ENCODE assay signal across 17 cellular contexts in the genomic region with DNA sequence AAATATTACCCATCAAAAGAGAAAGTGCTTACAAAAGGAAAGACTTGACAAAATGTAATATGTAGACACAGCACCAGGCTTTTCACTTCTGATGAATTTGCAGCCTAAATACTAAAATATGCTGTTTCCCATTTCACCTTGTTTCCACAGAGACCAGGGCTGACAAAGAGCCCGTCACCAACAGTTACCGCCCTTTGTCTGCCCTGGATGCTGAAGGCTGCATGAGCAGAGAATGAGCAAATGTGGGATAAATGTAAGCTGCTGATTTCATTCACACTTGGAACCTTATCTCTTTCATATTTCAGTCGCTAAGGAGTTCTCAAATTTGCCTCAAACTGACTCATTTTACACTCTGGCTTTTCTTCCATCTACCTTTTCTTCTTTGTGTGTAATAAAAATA.
A peak's percentile ranks its signal among the peaks of the same experiment; 100 is the strongest.
DNase-seq lines count a peak whose midpoint lies in the region; ATAC-seq and TF ChIP-seq lines count a peak whose summit lies in the region.
"Had no signal": no experiment of that assay in that cellular context is flagged by ENCODE, and none has a peak within 500 bp of the region (broad histone marks: within the 10 kb centered on the region; RNA-seq: fewer than 3 reads in every experiment).

No MANE protein-coding gene starts in this region.

- in situ Hi-C loops in ACHN (cut with HindIII; ENCODE audit: low pct_ligation_motif_present, low pct_unique_long_range_greater_than_20kb, low sequenced_read_pairs): no loop called here

- H3K9ac ChIP-seq in endodermal cell (ENCODE audit: extremely low read depth, low read length, poor library complexity, severe bottlenecking): no peak overlapping the region
- H3K9ac ChIP-seq: GM23248 had no signal

- DNase-seq in left ventricle myocardium superior (no peak), heart right ventricle (no peak), NCI-H69 (lab: John Stamatoyannopoulos, UW) (peak; percentile 43), endodermal cell (no peak), omental fat pad (ENCODE audit: low spot score) (no peak), NCI-H1092 treated with DMSO at 0.1 percent for 48 hours (lab: John Stamatoyannopoulos, UW) (no peak), ACHN (no peak)
- no peak for DNase-seq in activated naive CD4-positive, alpha-beta T cell treated with anti-CD3 and anti-CD28 coated beads, Interleukin-2, amount 50 U/mL, for 72 hours (ENCODE audit: low spot score in 2 of 2)
- DNase-seq: COR-L47, GM23248, NCI-H1694 treated with DMSO at 0.1 percent for 48 hours, NCI-H2171 treated with DMSO at 0.1 percent for 48 hours, NCI-H510A treated with DMSO at 0.1 percent for 48 hours, PC-9 had no signal

- H3K27ac Mint-ChIP-seq in endodermal cell: no peak overlapping the region
- H3K27ac Mint-ChIP-seq in activated naive CD4-positive, alpha-beta T cell treated with anti-CD3 and anti-CD28 coated beads, Interleukin-2, amount 50 U/mL, for 72 hours: no peak overlapping the region

- H3K36me3 Mint-ChIP-seq in endodermal cell (ENCODE audit: low read depth): no peaks in the 10 kb centered on the region
- no peaks in the 10 kb centered on the region for H3K36me3 Mint-ChIP-seq in activated naive CD4-positive, alpha-beta T cell treated with anti-CD3 and anti-CD28 coated beads, Interleukin-2, amount 50 U/mL, for 72 hours

- 56 to 69% methylated on average over 3 of the region's 3 CpGs for WGBS in heart right ventricle, 2 donors
- 67% methylated on average over 3 of the region's 3 CpGs; no CpG with 5 or more reads in 1 of the 2 experiments for WGBS in endodermal cell (ENCODE audit: insufficient coverage in 1 of 2, insufficient read length in 1 of 2), 2 experiments

- no peak overlapping the region for H3K4me3 Mint-ChIP-seq in endodermal cell

- H3K4me1 ChIP-seq in heart right ventricle: peaks cover 0 to 6% (median 0%) of the 10 kb centered on the region in 9 donors
- no peaks in the 10 kb centered on the region for H3K4me1 ChIP-seq in endodermal cell (ENCODE audit: control insufficient read depth, insufficient read depth, low read length)

- no peaks in the 10 kb centered on the region for H3K9me3 Mint-ChIP-seq in endodermal cell
- no peaks in the 10 kb centered on the region for H3K9me3 Mint-ChIP-seq in activated naive CD4-positive, alpha-beta T cell treated with anti-CD3 and anti-CD28 coated beads, Interleukin-2, amount 50 U/mL, for 72 hours

- no peaks in the 10 kb centered on the region for H3K27me3 Mint-ChIP-seq in endodermal cell (ENCODE audit: insufficient read depth)

- H3K36me3 ChIP-seq in heart right ventricle (no peaks in the 10 kb centered on the region), endodermal cell (ENCODE audit: control insufficient read depth, insufficient read depth, low read length) (no peaks in the 10 kb centered on the region)

- intact Hi-C loops in left ventricle myocardium superior (cut with micrococcal nuclease): no loop called here
- intact Hi-C loops in heart right ventricle (cut with DNase I): no loop called here

- H3K27ac ChIP-seq in heart right ventricle (no peak overlapping the region), endodermal cell (ENCODE audit: low read depth, low read length) (peak overlapping the region; percentile 62)
- H3K27ac ChIP-seq: C4-2B, GM23248, HL-60, PC-9 had no signal

- H3K9me3 ChIP-seq in heart right ventricle (no peaks in the 10 kb centered on the region), endodermal cell (ENCODE audit: control insufficient read depth, low read length) (no peaks in the 10 kb centered on the region)

- H3K27me3 ChIP-seq in heart right ventricle (no peaks in the 10 kb centered on the region), endodermal cell (ENCODE audit: control insufficient read depth, insufficient read depth, low read length, poor library complexity, severe bottlenecking) (no peaks in the 10 kb centered on the region)

- ATAC-seq in left ventricle myocardium superior: peak; percentile 20
- no peak for ATAC-seq in heart right ventricle
- ATAC-seq in omental fat pad (ENCODE audit: low FRiP score): peak; percentile 63
- no peak for ATAC-seq in activated naive CD4-positive, alpha-beta T cell treated with anti-CD3 and anti-CD28 coated beads, Interleukin-2, amount 50 U/mL, for 72 hours
- ATAC-seq: SK-N-SH treated with all-trans-retinoic acid at 6 μM for 48 hours had no signal

- TF ChIP-seq CTCF in heart right ventricle (IDR thresholded peaks at IDR 0.05): no peak
- no peak for TF ChIP-seq CTCF in endodermal cell (conservative IDR thresholded peaks at IDR 0.05)
- no peak for TF ChIP-seq CTCF in omental fat pad (IDR thresholded peaks at IDR 0.05)

- H3K4me3 ChIP-seq in heart right ventricle: no peak overlapping the region
- H3K4me3 ChIP-seq in endodermal cell (ENCODE audit: low read length): no peak overlapping the region
- H3K4me3 ChIP-seq: GM23248, PC-9 had no signal

- peaks cover 9% of the 10 kb centered on the region for H3K4me1 Mint-ChIP-seq in endodermal cell

Comparison
In these comparisons a context has a peak if more than half of its experiments do, and no peak if none do; other contexts are left out.
1. ATAC-seq: peak in left ventricle myocardium superior (single experiment) and omental fat pad (single experiment); none in heart right ventricle (0 of 8) and activated naive CD4-positive, alpha-beta T cell treated with anti-CD3 and anti-CD28 coated beads, Interleukin-2, amount 50 U/mL, for 72 hours (0 of 2).